1 cellular context compared by ENCODE assay signal in genomic region chr13:49218493-49219051, GRCh38.
TF ChIP-seq lines count a peak whose summit lies in the region.

No MANE protein-coding gene starts in this region.

TF ChIP-seq in IMR-90, 13 proteins besides CTCF, POLR2A, EP300 and RAD21 (continued from another document):
- no peak for TF ChIP-seq SMC3 (IDR thresholded peaks at IDR 0.05; ENCODE audit: low read depth, low read length)
- TF ChIP-seq USF2 (IDR thresholded peaks at IDR 0.05; ENCODE audit: low read depth, low read length) = no peak
